1 cellular context compared by ENCODE assay signal in the genomic region with DNA sequence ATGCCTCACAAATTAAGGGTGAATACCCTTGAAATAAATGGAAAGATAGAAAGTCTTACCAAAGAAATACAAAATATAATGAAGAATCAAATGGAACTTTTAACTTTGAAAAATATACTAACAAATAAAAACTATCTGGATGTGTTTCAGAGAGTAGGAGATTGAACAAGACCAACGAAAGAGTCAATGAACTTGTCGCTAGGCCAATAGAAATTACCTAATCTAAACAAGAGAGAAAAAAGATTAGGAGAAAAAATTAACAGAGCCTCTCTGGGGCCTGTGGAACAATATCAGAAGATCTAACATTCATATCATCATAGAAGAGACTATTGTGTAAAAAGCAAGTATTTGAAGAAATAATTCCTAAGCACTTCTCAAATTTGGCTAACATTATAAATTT.
TF ChIP-seq lines count a peak whose summit lies in the region.

No MANE protein-coding gene starts in this region.

TF ChIP-seq in HepG2, 621 proteins besides CTCF, POLR2A, EP300 and RAD21:
- no peak for TF ChIP-seq ZFYVE20 (CRISPR knock-in tag; IDR thresholded peaks at IDR 0.05; ENCODE audit: borderline replicate concordance, low read depth)
- no peak for TF ChIP-seq ZIK1 (CRISPR knock-in tag; IDR thresholded peaks at IDR 0.05; ENCODE audit: borderline replicate concordance, low read depth)
- TF ChIP-seq, protein P1, sequence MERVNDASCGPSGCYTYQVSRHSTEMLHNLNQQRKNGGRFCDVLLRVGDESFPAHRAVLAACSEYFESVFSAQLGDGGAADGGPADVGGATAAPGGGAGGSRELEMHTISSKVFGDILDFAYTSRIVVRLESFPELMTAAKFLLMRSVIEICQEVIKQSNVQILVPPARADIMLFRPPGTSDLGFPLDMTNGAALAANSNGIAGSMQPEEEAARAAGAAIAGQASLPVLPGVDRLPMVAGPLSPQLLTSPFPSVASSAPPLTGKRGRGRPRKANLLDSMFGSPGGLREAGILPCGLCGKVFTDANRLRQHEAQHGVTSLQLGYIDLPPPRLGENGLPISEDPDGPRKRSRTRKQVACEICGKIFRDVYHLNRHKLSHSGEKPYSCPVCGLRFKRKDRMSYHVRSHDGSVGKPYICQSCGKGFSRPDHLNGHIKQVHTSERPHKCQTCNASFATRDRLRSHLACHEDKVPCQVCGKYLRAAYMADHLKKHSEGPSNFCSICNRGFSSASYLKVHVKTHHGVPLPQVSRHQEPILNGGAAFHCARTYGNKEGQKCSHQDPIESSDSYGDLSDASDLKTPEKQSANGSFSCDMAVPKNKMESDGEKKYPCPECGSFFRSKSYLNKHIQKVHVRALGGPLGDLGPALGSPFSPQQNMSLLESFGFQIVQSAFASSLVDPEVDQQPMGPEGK (CRISPR knock-in tag; IDR thresholded peaks at IDR 0.05): no peak
- TF ChIP-seq, protein P2, sequence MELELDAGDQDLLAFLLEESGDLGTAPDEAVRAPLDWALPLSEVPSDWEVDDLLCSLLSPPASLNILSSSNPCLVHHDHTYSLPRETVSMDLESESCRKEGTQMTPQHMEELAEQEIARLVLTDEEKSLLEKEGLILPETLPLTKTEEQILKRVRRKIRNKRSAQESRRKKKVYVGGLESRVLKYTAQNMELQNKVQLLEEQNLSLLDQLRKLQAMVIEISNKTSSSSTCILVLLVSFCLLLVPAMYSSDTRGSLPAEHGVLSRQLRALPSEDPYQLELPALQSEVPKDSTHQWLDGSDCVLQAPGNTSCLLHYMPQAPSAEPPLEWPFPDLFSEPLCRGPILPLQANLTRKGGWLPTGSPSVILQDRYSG (CRISPR knock-in tag; IDR thresholded peaks at IDR 0.05): no peak
- no peak for TF ChIP-seq NFATC3 (CRISPR knock-in tag; IDR thresholded peaks at IDR 0.05)
- TF ChIP-seq SOX13 (IDR thresholded peaks at IDR 0.05): no peak
- no peak for TF ChIP-seq SOX13 (CRISPR knock-in tag; conservative IDR thresholded peaks at IDR 0.05 in 1 of 2, IDR thresholded peaks at IDR 0.05 in 1 of 2)
- no peak for TF ChIP-seq ZNF30 (CRISPR knock-in tag; IDR thresholded peaks at IDR 0.05)
- TF ChIP-seq, protein P3, sequence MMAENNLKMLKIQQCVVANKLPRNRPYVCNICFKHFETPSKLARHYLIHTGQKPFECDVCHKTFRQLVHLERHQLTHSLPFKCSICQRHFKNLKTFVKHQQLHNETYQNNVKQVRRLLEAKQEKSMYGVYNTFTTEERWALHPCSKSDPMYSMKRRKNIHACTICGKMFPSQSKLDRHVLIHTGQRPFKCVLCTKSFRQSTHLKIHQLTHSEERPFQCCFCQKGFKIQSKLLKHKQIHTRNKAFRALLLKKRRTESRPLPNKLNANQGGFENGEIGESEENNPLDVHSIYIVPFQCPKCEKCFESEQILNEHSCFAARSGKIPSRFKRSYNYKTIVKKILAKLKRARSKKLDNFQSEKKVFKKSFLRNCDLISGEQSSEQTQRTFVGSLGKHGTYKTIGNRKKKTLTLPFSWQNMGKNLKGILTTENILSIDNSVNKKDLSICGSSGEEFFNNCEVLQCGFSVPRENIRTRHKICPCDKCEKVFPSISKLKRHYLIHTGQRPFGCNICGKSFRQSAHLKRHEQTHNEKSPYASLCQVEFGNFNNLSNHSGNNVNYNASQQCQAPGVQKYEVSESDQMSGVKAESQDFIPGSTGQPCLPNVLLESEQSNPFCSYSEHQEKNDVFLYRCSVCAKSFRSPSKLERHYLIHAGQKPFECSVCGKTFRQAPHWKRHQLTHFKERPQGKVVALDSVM (CRISPR knock-in tag; IDR thresholded peaks at IDR 0.05): no peak
